In genomic region chr7:44441079-44441478, GRCh38 we compare ENCODE assay signal across 19 cellular contexts.
"Had no signal": no experiment of that assay in that cellular context is flagged by ENCODE, and none has a peak within 500 bp of the region (broad histone marks: within the 10 kb centered on the region; RNA-seq: fewer than 3 reads in every experiment).

No MANE protein-coding gene starts in this region.

- DNase-seq: activated CD4-positive, alpha-beta T cell treated with anti-CD3 and anti-CD28 coated beads, Interleukin-2, amount 10 ng/mL, durations not matched to agents 7 days and 5 days; activated CD8-positive, alpha-beta T cell treated with anti-CD3 and anti-CD28 coated beads, Interleukin-2, amount 10 ng/mL, durations not matched to agents 7 days and 5 days; activated naive CD4-positive, alpha-beta T cell treated with Interleukin-2 at 50 U/mL for 16 hours; adrenal gland; foreskin fibroblast; glutamatergic neuron; hippocampal formation; left cardiac atrium; mesenchymal stem cell; mucosa of descending colon; naive B cell; pancreas; stimulated activated CD4-positive, alpha-beta T cell treated with anti-CD3 and anti-CD28 coated beads, Interleukin-4, amount 100 ng/mL, for 24 hours had no signal

- H3K27ac ChIP-seq: adrenal gland, epithelial cell of prostate, pancreas had no signal

- H3K27ac Mint-ChIP-seq: activated CD4-positive, alpha-beta T cell treated with anti-CD3 and anti-CD28 coated beads, Interleukin-2, amount 10 ng/mL, durations not matched to agents 7 days and 5 days; activated CD8-positive, alpha-beta T cell treated with anti-CD3 and anti-CD28 coated beads, Interleukin-2, amount 10 ng/mL, durations not matched to agents 7 days and 5 days; activated T-helper 1 cell treated with anti-CD3 and anti-CD28 coated beads, Interleukin-12 subunit alpha, Interleukin-12 subunit beta, Interleukin-2, Interleukin-4 antibody, amounts not matched to agents 30 ng/mL and 10 ng/mL and 1 ng/mL, durations not matched to agents 14 hours and 24 hours and 36 hours; dendritic cell treated with granulocyte-macrophage colony-stimulating factor and Interleukin-4, amounts not matched to agents 40 ng/mL and 50 ng/mL, for 4 days; stimulated activated memory B cell treated with anti-CD40 and anti-IgM and Interleukin-4, amounts not matched to agents 10 μg/mL and 1 μg/mL and 100 μg/mL, for 72 hours had no signal

- H3K9me3 ChIP-seq: adrenal gland, mucosa of descending colon, pancreas had no signal

- H3K4me3 Mint-ChIP-seq: activated CD4-positive, alpha-beta T cell treated with anti-CD3 and anti-CD28 coated beads, Interleukin-2, amount 10 ng/mL, durations not matched to agents 7 days and 5 days; activated CD8-positive, alpha-beta T cell treated with anti-CD3 and anti-CD28 coated beads, Interleukin-2, amount 10 ng/mL, durations not matched to agents 7 days and 5 days; activated T-helper 1 cell treated with anti-CD3 and anti-CD28 coated beads, Interleukin-12 subunit alpha, Interleukin-12 subunit beta, Interleukin-2, Interleukin-4 antibody, amounts not matched to agents 30 ng/mL and 10 ng/mL and 1 ng/mL, durations not matched to agents 14 hours and 24 hours and 36 hours; dendritic cell treated with granulocyte-macrophage colony-stimulating factor and Interleukin-4, amounts not matched to agents 40 ng/mL and 50 ng/mL, for 4 days; stimulated activated memory B cell treated with anti-CD40 and anti-IgM and Interleukin-4, amounts not matched to agents 10 μg/mL and 1 μg/mL and 100 μg/mL, for 72 hours had no signal

- H3K27me3 ChIP-seq: adrenal gland, pancreas had no signal

- H3K4me1 ChIP-seq: pancreas had no signal

- H3K4me3 ChIP-seq: adrenal gland, mucosa of descending colon, pancreas, smooth muscle cell had no signal

- H3K4me2 ChIP-seq: smooth muscle cell had no signal

- H3K36me3 ChIP-seq: adrenal gland, pancreas had no signal

- ATAC-seq: activated CD8-positive, alpha-beta T cell treated with anti-CD3 and anti-CD28 coated beads, Interleukin-2, amount 10 ng/mL, durations not matched to agents 7 days and 5 days; left cardiac atrium; mucosa of descending colon; pancreas; sciatic nerve; stimulated activated memory B cell treated with anti-CD40 and anti-IgM and Interleukin-4, amounts not matched to agents 10 μg/mL and 1 μg/mL and 100 μg/mL, for 72 hours had no signal

- H3K9me3 Mint-ChIP-seq: dendritic cell treated with granulocyte-macrophage colony-stimulating factor and Interleukin-4, amounts not matched to agents 40 ng/mL and 50 ng/mL, for 4 days; naive B cell; stimulated activated memory B cell treated with anti-CD40 and anti-IgM and Interleukin-4, amounts not matched to agents 10 μg/mL and 1 μg/mL and 100 μg/mL, for 72 hours had no signal

- H3K27me3 Mint-ChIP-seq: activated CD4-positive, alpha-beta T cell treated with anti-CD3 and anti-CD28 coated beads, Interleukin-2, amount 10 ng/mL, durations not matched to agents 7 days and 5 days; dendritic cell treated with granulocyte-macrophage colony-stimulating factor and Interleukin-4, amounts not matched to agents 40 ng/mL and 50 ng/mL, for 4 days; naive B cell; stimulated activated memory B cell treated with anti-CD40 and anti-IgM and Interleukin-4, amounts not matched to agents 10 μg/mL and 1 μg/mL and 100 μg/mL, for 72 hours had no signal
